19 cellular contexts compared by ENCODE assay signal in the genomic region with DNA sequence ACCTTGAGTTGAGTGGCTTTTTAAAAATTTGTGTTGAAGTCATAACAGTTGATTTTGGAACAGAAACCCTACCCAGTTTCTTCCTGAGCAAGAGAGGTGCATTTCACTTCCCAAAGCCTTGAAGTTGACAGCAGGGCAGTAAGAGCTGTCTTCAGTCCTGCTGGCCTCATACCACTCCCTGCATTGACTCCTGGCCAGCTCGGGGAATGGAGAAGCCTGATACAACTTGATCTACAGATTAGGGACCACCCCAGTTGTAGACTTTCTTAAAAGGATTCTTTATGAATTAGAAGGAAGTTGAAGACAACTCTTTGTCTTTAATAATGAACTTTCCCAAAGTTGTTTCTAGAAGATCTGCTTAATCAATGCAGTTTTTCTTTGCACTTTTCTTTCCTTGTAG.
DNase-seq lines count a peak whose midpoint lies in the region; ATAC-seq, FAIRE-seq and TF ChIP-seq lines count a peak whose summit lies in the region.
"Had no signal": no experiment of that assay in that cellular context is flagged by ENCODE, and none has a peak within 500 bp of the region (broad histone marks: within the 10 kb centered on the region; RNA-seq: fewer than 3 reads in every experiment).

No MANE protein-coding gene starts in this region.

- ATAC-seq in thoracic aorta (ENCODE audit: insufficient number of reproducible peaks, low FRiP score, low read depth) (no peak), HG03469 (IDR thresholded peaks at IDR 0.05; ENCODE audit: unreplicated experiment) (no peak)
- ATAC-seq: right cardiac atrium had no signal

- in situ Hi-C loops in astrocyte of the spinal cord (cut with HindIII; ENCODE audit: low sequenced_read_pairs), result no loop called here

- DNase-seq in HFFc6, result no peak
- peak; percentile 15 for DNase-seq in astrocyte of the spinal cord (ENCODE audit: low read depth, low spot score)
- no peak for DNase-seq in keratinocyte (ENCODE audit: low read depth, low spot score)
- DNase-seq in thoracic aorta (ENCODE audit: low spot score), result no peak
- no peak for DNase-seq in Caco-2
- DNase-seq in SHP77 treated with DMSO at 0.1 percent for 48 hours (lab: John Stamatoyannopoulos, UW), result no peak
- DNase-seq: activated CD4-positive, alpha-beta T cell treated with anti-CD3 and anti-CD28 coated beads, Interleukin-2, amount 10 ng/mL, durations not matched to agents 7 days and 5 days; activated naive CD8-positive, alpha-beta T cell treated with anti-CD3 and anti-CD28 coated beads, Interleukin-2, amount 10 ng/mL, durations not matched to agents 7 days and 5 days; activated T-cell treated with anti-CD3 and anti-CD28 coated beads, Interleukin-2, amount 50 U/mL, for 1 hour; glutamatergic neuron; immature natural killer cell; MV-4-11; NCI-H2081 treated with DMSO at 0.1 percent for 48 hours; NCI-H524 treated with DMSO at 0.1 percent for 48 hours; right cardiac atrium; stimulated activated CD4-positive, alpha-beta T cell treated with anti-CD3 and anti-CD28 coated beads, Interleukin-2, amount 100 ng/mL, for 24 hours; T-helper 9 cell had no signal

- FAIRE-seq in keratinocyte (lab: Jason Lieb, UNC), result peak; percentile 68

- BruUV-seq in Caco-2 (replicated peaks; lab: Mats Ljungman, UMichigan), result no TSS peak

- no peak overlapping the region for H3K4me2 ChIP-seq in keratinocyte (ENCODE audit: control insufficient read depth, extremely low read depth, insufficient read depth, low read depth, low read length)
- H3K4me2 ChIP-seq: neural progenitor cell had no signal

- intact Hi-C loops in Caco-2 (cut with micrococcal nuclease; ENCODE audit: unreplicated experiment), result no loop called here

- peaks cover 23 to 32% of the 10 kb centered on the region in 2 experiments for H3K36me3 ChIP-seq in keratinocyte (ENCODE audit: control insufficient read depth in 2 of 2, extremely low read depth in 1 of 2, insufficient read depth in 2 of 2, low read length in 2 of 2)
- peaks cover 52% of the 10 kb centered on the region for H3K36me3 ChIP-seq in thoracic aorta
- no peaks in the 10 kb centered on the region; the same call in 1 of the 2 replicates for H3K36me3 ChIP-seq in Caco-2 (ENCODE audit: control insufficient read depth, insufficient read depth, low read length)

- H3K27ac Mint-ChIP-seq in HFFc6, result peak overlapping the region; percentile 88
- H3K27ac Mint-ChIP-seq in Caco-2 (ENCODE audit: unreplicated experiment), result no peak overlapping the region
- H3K27ac Mint-ChIP-seq: activated CD4-positive, alpha-beta T cell treated with anti-CD3 and anti-CD28 coated beads, Interleukin-2, amount 10 ng/mL, durations not matched to agents 7 days and 5 days; activated naive CD8-positive, alpha-beta T cell treated with anti-CD3 and anti-CD28 coated beads, Interleukin-2, amount 10 ng/mL, durations not matched to agents 7 days and 5 days; immature natural killer cell; neural progenitor cell had no signal

- H3K36me3 Mint-ChIP-seq in HFFc6 (ENCODE audit: low read depth), result peaks cover 30% of the 10 kb centered on the region
- H3K36me3 Mint-ChIP-seq in Caco-2 (ENCODE audit: insufficient read depth, unreplicated experiment), result peaks cover 76% of the 10 kb centered on the region

- H3K27me3 ChIP-seq in keratinocyte (ENCODE audit: control insufficient read depth, extremely low read depth, insufficient read depth, low read length), result no peaks in the 10 kb centered on the region
- H3K27me3 ChIP-seq in thoracic aorta (replicated peaks; ENCODE audit: insufficient read depth), result no peaks in the 10 kb centered on the region
- no peaks in the 10 kb centered on the region for H3K27me3 ChIP-seq in Caco-2 (replicated peaks; ENCODE audit: control insufficient read depth, insufficient read depth, low read length)
- H3K27me3 ChIP-seq: neural progenitor cell had no signal

- H3K27me3 Mint-ChIP-seq in HFFc6 (ENCODE audit: insufficient read depth) (no peaks in the 10 kb centered on the region; the same call in 1 of the 2 replicates), Caco-2 (ENCODE audit: insufficient read depth, unreplicated experiment) (no peaks in the 10 kb centered on the region)
- H3K27me3 Mint-ChIP-seq: activated CD4-positive, alpha-beta T cell treated with anti-CD3 and anti-CD28 coated beads, Interleukin-2, amount 10 ng/mL, durations not matched to agents 7 days and 5 days; activated naive CD8-positive, alpha-beta T cell treated with anti-CD3 and anti-CD28 coated beads, Interleukin-2, amount 10 ng/mL, durations not matched to agents 7 days and 5 days had no signal

- H3K4me1 ChIP-seq in keratinocyte (ENCODE audit: control insufficient read depth, extremely low read depth, insufficient read depth, low read length) (no peaks in the 10 kb centered on the region), thoracic aorta (ENCODE audit: control insufficient read depth in 1 of 2, low read depth in 2 of 2) (peaks cover 22 to 52% of the 10 kb centered on the region in 2 donors), Caco-2 (no peaks in the 10 kb centered on the region)
- H3K4me1 ChIP-seq: neural progenitor cell had no signal

- H3K9me1 ChIP-seq in keratinocyte (ENCODE audit: control insufficient read depth, extremely low read depth, insufficient read depth, low read length), result no peaks in the 10 kb centered on the region

- no peak for TF ChIP-seq CTCF in HFFc6 (IDR thresholded peaks at IDR 0.05)
- no peak for TF ChIP-seq CTCF in astrocyte of the spinal cord (IDR thresholded peaks at IDR 0.05; ENCODE audit: low read depth, low read length)
- no peak for TF ChIP-seq CTCF in keratinocyte (optimal IDR thresholded peaks at IDR 0.05 in 1 of 3, IDR thresholded peaks at IDR 0.05 in 1 of 3, conservative IDR thresholded peaks at IDR 0.05 in 1 of 3; ENCODE audit: extremely low read depth in 1 of 3, insufficient read depth in 2 of 3, low read length in 3 of 3)
- no peak for TF ChIP-seq CTCF in thoracic aorta (IDR thresholded peaks at IDR 0.05)
- TF ChIP-seq CTCF in Caco-2 (IDR thresholded peaks at IDR 0.05; ENCODE audit: insufficient read depth in 1 of 2, low read depth in 1 of 2, low read length in 1 of 2, severe bottlenecking in 1 of 2, unreplicated experiment in 1 of 2), result no peak

- H3K4me1 Mint-ChIP-seq in HFFc6 (ENCODE audit: low read depth) (peaks cover 30% of the 10 kb centered on the region), Caco-2 (ENCODE audit: low read depth, unreplicated experiment) (no peaks in the 10 kb centered on the region)
- H3K4me1 Mint-ChIP-seq: activated CD4-positive, alpha-beta T cell treated with anti-CD3 and anti-CD28 coated beads, Interleukin-2, amount 10 ng/mL, durations not matched to agents 7 days and 5 days; activated naive CD8-positive, alpha-beta T cell treated with anti-CD3 and anti-CD28 coated beads, Interleukin-2, amount 10 ng/mL, durations not matched to agents 7 days and 5 days; immature natural killer cell; neural progenitor cell had no signal

- no peak overlapping the region for H3K9ac ChIP-seq in keratinocyte (ENCODE audit: control insufficient read depth, extremely low read depth, insufficient read depth, low read length)
- H3K9ac ChIP-seq: neural progenitor cell had no signal

- POLR2A ChIA-PET in Caco-2 (lab: Charles Lee), result no interaction called here

- no peaks in the 10 kb centered on the region for H3K79me2 ChIP-seq in keratinocyte (ENCODE audit: control insufficient read depth, insufficient read depth, low read length)

- H3K9me3 ChIP-seq in keratinocyte (ENCODE audit: control insufficient read depth, low read depth, low read length) (no peaks in the 10 kb centered on the region), thoracic aorta (no peaks in the 10 kb centered on the region), Caco-2 (no peaks in the 10 kb centered on the region)

- no peak overlapping the region for H3K27ac ChIP-seq in keratinocyte (ENCODE audit: control insufficient read depth, insufficient read depth, low read length)
- H3K27ac ChIP-seq in thoracic aorta, result peak overlapping the region; percentile 40
- H3K27ac ChIP-seq: neural progenitor cell had no signal

- no peak overlapping the region for H3K4me3 ChIP-seq in astrocyte of the spinal cord (ENCODE audit: low read depth, low read length)
- H3K4me3 ChIP-seq in keratinocyte (ENCODE audit: control insufficient read depth in 2 of 3, extremely low read depth in 1 of 3, insufficient read depth in 2 of 3, low read depth in 1 of 3, low read length in 3 of 3), result no peak overlapping the region
- no peak overlapping the region for H3K4me3 ChIP-seq in thoracic aorta
- no peak overlapping the region for H3K4me3 ChIP-seq in Caco-2 (ENCODE audit: low read depth, low read length)
- H3K4me3 ChIP-seq: neural progenitor cell had no signal

- H3K4me3 Mint-ChIP-seq in HFFc6, result peak overlapping the region; percentile 56
- no peak overlapping the region for H3K4me3 Mint-ChIP-seq in Caco-2 (ENCODE audit: unreplicated experiment)
- H3K4me3 Mint-ChIP-seq: activated CD4-positive, alpha-beta T cell treated with anti-CD3 and anti-CD28 coated beads, Interleukin-2, amount 10 ng/mL, durations not matched to agents 7 days and 5 days; activated naive CD8-positive, alpha-beta T cell treated with anti-CD3 and anti-CD28 coated beads, Interleukin-2, amount 10 ng/mL, durations not matched to agents 7 days and 5 days; immature natural killer cell; neural progenitor cell had no signal

- dilution Hi-C loops in keratinocyte (cut with MboI; ENCODE audit: extremely low pct_ligation_motif_present, low sequenced_read_pairs), result no loop called here

- CTCF ChIA-PET in Caco-2 (lab: Charles Lee), result no interaction called here

- no peaks in the 10 kb centered on the region for H4K20me1 ChIP-seq in keratinocyte (ENCODE audit: control insufficient read depth, extremely low read depth, insufficient read depth, low read length)

- no peak overlapping the region for H2AFZ ChIP-seq in keratinocyte (ENCODE audit: control insufficient read depth, low read length)
- H2AFZ ChIP-seq: neural progenitor cell had no signal

- H3K9me3 Mint-ChIP-seq in HFFc6 (no peaks in the 10 kb centered on the region), Caco-2 (ENCODE audit: unreplicated experiment) (no peaks in the 10 kb centered on the region)
- H3K9me3 Mint-ChIP-seq: activated CD4-positive, alpha-beta T cell treated with anti-CD3 and anti-CD28 coated beads, Interleukin-2, amount 10 ng/mL, durations not matched to agents 7 days and 5 days; activated naive CD8-positive, alpha-beta T cell treated with anti-CD3 and anti-CD28 coated beads, Interleukin-2, amount 10 ng/mL, durations not matched to agents 7 days and 5 days; immature natural killer cell; neural progenitor cell had no signal
